In genomic region chr3:62727576-62727975, GRCh38 we compare ENCODE assay signal across 24 cellular contexts.
DNase-seq lines count a peak whose midpoint lies in the region; ATAC-seq and TF ChIP-seq lines count a peak whose summit lies in the region.
"Had no signal": no experiment of that assay in that cellular context is flagged by ENCODE, and none has a peak within 500 bp of the region (broad histone marks: within the 10 kb centered on the region; RNA-seq: fewer than 3 reads in every experiment).

No MANE protein-coding gene starts in this region.

- no peaks in the 10 kb centered on the region for H3K27me3 ChIP-seq in neural progenitor cell
- no peaks in the 10 kb centered on the region for H3K27me3 ChIP-seq in GM23338 (ENCODE audit: insufficient read depth)

- H3K27ac Mint-ChIP-seq in neural progenitor cell, result peak overlapping the region; percentile 52
- H3K27ac Mint-ChIP-seq in GM23338, result no peak overlapping the region
- H3K27ac Mint-ChIP-seq: activated CD4-positive, alpha-beta T cell treated with anti-CD3 and anti-CD28 coated beads, Interleukin-2, amount 10 ng/mL, durations not matched to agents 24 days and 14 days; activated CD8-positive, alpha-beta memory T cell treated with anti-CD3 and anti-CD28 coated beads, Interleukin-2, amount 10 ng/mL, durations not matched to agents 7 days and 5 days; activated naive CD8-positive, alpha-beta T cell; activated T-helper 1 cell treated with anti-CD3 and anti-CD28 coated beads, Interleukin-12 subunit alpha, Interleukin-12 subunit beta, Interleukin-2, Interleukin-4 antibody, amounts not matched to agents 30 ng/mL and 10 ng/mL and 1 ng/mL, durations not matched to agents 14 hours and 24 hours and 36 hours; naive thymus-derived CD4-positive, alpha-beta T cell; stimulated activated naive B cell treated with anti-CD40 and anti-IgM and Interleukin-4, amounts not matched to agents 10 μg/mL and 1 μg/mL and 100 μg/mL, for 72 hours; T-helper 1 cell treated with Interleukin-12 subunit alpha and Interleukin-12 subunit beta and Interleukin-4 antibody, amounts not matched to agents 30 μg/mL and 1 μg/mL, for 36 hours had no signal

- H3K4me1 ChIP-seq in neural progenitor cell, result peaks cover 47% of the 10 kb centered on the region
- 0 out of 2 replicates have a peak, but pooled peaks cover 3% of the 10 kb centered on the region for H3K4me1 ChIP-seq in GM23338 (ENCODE audit: insufficient read depth)

- TF ChIP-seq CTCF in cardiac fibroblast (IDR thresholded peaks at IDR 0.05; ENCODE audit: low read depth, low read length), result no peak
- no peak for TF ChIP-seq CTCF in neural progenitor cell (IDR thresholded peaks at IDR 0.05)
- TF ChIP-seq CTCF in GM23338 (conservative IDR thresholded peaks at IDR 0.05; ENCODE audit: low read depth in 2 of 2), result no peak

- no peaks in the 10 kb centered on the region for H3K9me3 Mint-ChIP-seq in neural progenitor cell
- no peaks in the 10 kb centered on the region for H3K9me3 Mint-ChIP-seq in GM23338
- H3K9me3 Mint-ChIP-seq: activated CD4-positive, alpha-beta T cell treated with anti-CD3 and anti-CD28 coated beads, Interleukin-2, amount 10 ng/mL, durations not matched to agents 24 days and 14 days; activated T-helper 1 cell treated with anti-CD3 and anti-CD28 coated beads, Interleukin-12 subunit alpha, Interleukin-12 subunit beta, Interleukin-2, Interleukin-4 antibody, amounts not matched to agents 30 ng/mL and 10 ng/mL and 1 ng/mL, durations not matched to agents 14 hours and 24 hours and 36 hours; brain; stimulated activated naive B cell treated with anti-CD40 and anti-IgM and Interleukin-4, amounts not matched to agents 10 μg/mL and 1 μg/mL and 100 μg/mL, for 72 hours; T-helper 1 cell treated with Interleukin-12 subunit alpha and Interleukin-12 subunit beta and Interleukin-4 antibody, amounts not matched to agents 30 μg/mL and 1 μg/mL, for 36 hours had no signal

- H3K27me3 Mint-ChIP-seq in neural progenitor cell (ENCODE audit: insufficient read depth, low read depth), result peaks cover 7% of the 10 kb centered on the region
- H3K27me3 Mint-ChIP-seq in GM23338 (ENCODE audit: insufficient read depth, low read depth, poor library complexity), result no peaks in the 10 kb centered on the region
- H3K27me3 Mint-ChIP-seq: activated CD4-positive, alpha-beta T cell treated with anti-CD3 and anti-CD28 coated beads, Interleukin-2, amount 10 ng/mL, durations not matched to agents 24 days and 14 days; activated CD8-positive, alpha-beta memory T cell treated with anti-CD3 and anti-CD28 coated beads, Interleukin-2, amount 10 ng/mL, durations not matched to agents 7 days and 5 days; brain had no signal

- no peak overlapping the region for H3K9ac ChIP-seq in neural progenitor cell

- TF ChIP-seq POLR2A in GM18505 (IDR thresholded peaks at IDR 0.05; ENCODE audit: borderline replicate concordance, extremely low read depth, insufficient read depth, insufficient read length), result no peak

- peaks cover 55% of the 10 kb centered on the region for H3K4me1 Mint-ChIP-seq in neural progenitor cell
- H3K4me1 Mint-ChIP-seq in GM23338, result peaks cover 31% of the 10 kb centered on the region
- H3K4me1 Mint-ChIP-seq: activated CD4-positive, alpha-beta T cell treated with anti-CD3 and anti-CD28 coated beads, Interleukin-2, amount 10 ng/mL, durations not matched to agents 24 days and 14 days; activated CD8-positive, alpha-beta memory T cell treated with anti-CD3 and anti-CD28 coated beads, Interleukin-2, amount 10 ng/mL, durations not matched to agents 7 days and 5 days; naive thymus-derived CD4-positive, alpha-beta T cell; stimulated activated naive B cell treated with anti-CD40 and anti-IgM and Interleukin-4, amounts not matched to agents 10 μg/mL and 1 μg/mL and 100 μg/mL, for 72 hours had no signal

- H3K36me3 ChIP-seq in neural progenitor cell, result no peaks in the 10 kb centered on the region
- no peaks in the 10 kb centered on the region for H3K36me3 ChIP-seq in GM23338 (ENCODE audit: insufficient read depth)

- DNase-seq in EL (peak; percentile 1), NCI-H748 (lab: John Stamatoyannopoulos, UW; ENCODE audit: unreplicated experiment) (peak; percentile 74), cardiac fibroblast (ENCODE audit: low read depth in 2 of 2) (peak; percentile 1 to 32), neural progenitor cell (ENCODE audit: low spot score) (peak; percentile 38), middle frontal gyrus (ENCODE audit: extremely low spot score, low spot score) (no peak), GM23338 (ENCODE audit: low spot score) (no peak)
- DNase-seq: activated CD4-positive, alpha-beta T cell treated with anti-CD3 and anti-CD28 coated beads, Interleukin-2, amount 10 ng/mL, durations not matched to agents 24 days and 14 days; activated CD8-positive, alpha-beta memory T cell treated with anti-CD3 and anti-CD28 coated beads, Interleukin-2, amount 10 ng/mL, durations not matched to agents 7 days and 5 days; GF-D8; naive thymus-derived CD4-positive, alpha-beta T cell; NCI-H2029 treated with DMSO at 0.1 percent for 48 hours; NCI-H526; OCI-M1; SIG-M5; stimulated activated CD4-positive, alpha-beta T cell treated with anti-CD3 and anti-CD28 coated beads, Interleukin-1b, Interleukin-23, amount 100 ng/mL, for 48 hours; stimulated activated naive B cell treated with anti-CD40 and anti-IgM and Interleukin-4, amounts not matched to agents 10 μg/mL and 1 μg/mL and 100 μg/mL, for 72 hours had no signal

- H3K9me2 ChIP-seq in GM23338 (ENCODE audit: insufficient read depth), result 0 out of 2 replicates have a peak, but pooled peaks cover under 1% of the 10 kb centered on the region

- H3K4me3 Mint-ChIP-seq in neural progenitor cell, result no peak overlapping the region
- no peak overlapping the region for H3K4me3 Mint-ChIP-seq in GM23338
- H3K4me3 Mint-ChIP-seq: activated CD4-positive, alpha-beta T cell treated with anti-CD3 and anti-CD28 coated beads, Interleukin-2, amount 10 ng/mL, durations not matched to agents 24 days and 14 days; activated CD8-positive, alpha-beta memory T cell treated with anti-CD3 and anti-CD28 coated beads, Interleukin-2, amount 10 ng/mL, durations not matched to agents 7 days and 5 days; activated naive CD8-positive, alpha-beta T cell; activated T-helper 1 cell treated with anti-CD3 and anti-CD28 coated beads, Interleukin-12 subunit alpha, Interleukin-12 subunit beta, Interleukin-2, Interleukin-4 antibody, amounts not matched to agents 30 ng/mL and 10 ng/mL and 1 ng/mL, durations not matched to agents 14 hours and 24 hours and 36 hours; brain; naive thymus-derived CD4-positive, alpha-beta T cell; stimulated activated naive B cell treated with anti-CD40 and anti-IgM and Interleukin-4, amounts not matched to agents 10 μg/mL and 1 μg/mL and 100 μg/mL, for 72 hours; T-helper 1 cell treated with Interleukin-12 subunit alpha and Interleukin-12 subunit beta and Interleukin-4 antibody, amounts not matched to agents 30 μg/mL and 1 μg/mL, for 36 hours had no signal

- H3K27ac ChIP-seq in neural progenitor cell, result peak overlapping the region; percentile 4
- H3K27ac ChIP-seq in GM23338 (ENCODE audit: low read depth), result no peak overlapping the region
- H3K27ac ChIP-seq: coronary artery had no signal

- ATAC-seq in GM23338 (no peak), HG03045 (IDR thresholded peaks at IDR 0.05; ENCODE audit: unreplicated experiment) (no peak), GM18505 (IDR thresholded peaks at IDR 0.05; ENCODE audit: unreplicated experiment) (no peak)
- ATAC-seq: activated CD8-positive, alpha-beta memory T cell treated with anti-CD3 and anti-CD28 coated beads, Interleukin-2, amount 10 ng/mL, durations not matched to agents 7 days and 5 days; K562; naive thymus-derived CD4-positive, alpha-beta T cell; stimulated activated naive B cell treated with anti-CD40 and anti-IgM and Interleukin-4, amounts not matched to agents 10 μg/mL and 1 μg/mL and 100 μg/mL, for 72 hours had no signal

- H4K20me1 ChIP-seq in neural progenitor cell (ENCODE audit: low read depth) (no peaks in the 10 kb centered on the region), GM23338 (replicated peaks; ENCODE audit: insufficient read depth) (no peaks in the 10 kb centered on the region)

- no peak overlapping the region for H3K4me3 ChIP-seq in cardiac fibroblast (replicated peaks in 1 of 2; ENCODE audit: low read depth in 2 of 2, low read length in 2 of 2)
- no peak overlapping the region for H3K4me3 ChIP-seq in neural progenitor cell
- no peak overlapping the region for H3K4me3 ChIP-seq in GM23338
- H3K4me3 ChIP-seq: coronary artery, K562 had no signal

- H3K36me3 Mint-ChIP-seq in neural progenitor cell, result no peaks in the 10 kb centered on the region
- H3K36me3 Mint-ChIP-seq in GM23338 (ENCODE audit: low read depth), result no peaks in the 10 kb centered on the region
- H3K36me3 Mint-ChIP-seq: activated CD8-positive, alpha-beta memory T cell treated with anti-CD3 and anti-CD28 coated beads, Interleukin-2, amount 10 ng/mL, durations not matched to agents 7 days and 5 days; activated naive CD8-positive, alpha-beta T cell; brain; naive thymus-derived CD4-positive, alpha-beta T cell had no signal

- H3K79me2 ChIP-seq in neural progenitor cell (ENCODE audit: low read depth) (no peaks in the 10 kb centered on the region), GM23338 (replicated peaks; ENCODE audit: insufficient read depth) (no peaks in the 10 kb centered on the region)

- no peaks in the 10 kb centered on the region for H3K9me3 ChIP-seq in neural progenitor cell (ENCODE audit: low read depth)

- peak overlapping the region; percentile 52 for H3K4me2 ChIP-seq in neural progenitor cell
- H3K4me2 ChIP-seq in GM23338, result no peak overlapping the region

- no peak overlapping the region for H2AFZ ChIP-seq in neural progenitor cell (replicated peaks)
- no peak overlapping the region for H2AFZ ChIP-seq in GM23338

- no peaks in the 10 kb centered on the region for H3F3A ChIP-seq in neural progenitor cell (ENCODE audit: low read depth)
- no peaks in the 10 kb centered on the region for H3F3A ChIP-seq in GM23338 (replicated peaks; ENCODE audit: low read depth)

TF ChIP-seq in GM23338, 12 proteins besides CTCF, POLR2A, EP300 and RAD21 (continues in another document):
- TF ChIP-seq POLR2AphosphoS5 (IDR thresholded peaks at IDR 0.05; ENCODE audit: low read depth), result no peak

Comparison
In these comparisons a context has a peak if more than half of its experiments do, and no peak if none do; other contexts are left out.
1. DNase-seq: peak in EL (single experiment), NCI-H748 (single experiment), cardiac fibroblast (2 of 2) and neural progenitor cell (single experiment); none in middle frontal gyrus (single experiment) and GM23338 (single experiment).